Comparison of ENCODE assay signal across 1 cellular context in genomic region chr1:53893999-53894636, GRCh38.
TF ChIP-seq lines count a peak whose summit lies in the region.

Gene DIO1 (plus strand): TSS chr1:53894187. CDS start chr1:53894211, 24 bp downstream.

TF ChIP-seq in WTC11, 78 proteins besides CTCF, POLR2A, EP300 and RAD21 (continued from another document):
- TF ChIP-seq AR (CRISPR knock-in tag; IDR thresholded peaks at IDR 0.05), result no peak
- no peak for TF ChIP-seq ZNF425 (CRISPR knock-in tag; conservative IDR thresholded peaks at IDR 0.05)
- no peak for TF ChIP-seq USF2 (CRISPR knock-in tag; IDR thresholded peaks at IDR 0.05)
- no peak for TF ChIP-seq AFF4 (CRISPR knock-in tag; IDR thresholded peaks at IDR 0.05; ENCODE audit: borderline replicate concordance)
- TF ChIP-seq NR1H2 (CRISPR knock-in tag; IDR thresholded peaks at IDR 0.05), result no peak
- no peak for TF ChIP-seq IRF1 (CRISPR knock-in tag; IDR thresholded peaks at IDR 0.05)
- TF ChIP-seq ZNF121 (CRISPR knock-in tag; IDR thresholded peaks at IDR 0.05), result no peak
